Comparison of ENCODE assay signal across 21 cellular contexts in genomic region chr16:50311134-50311528, GRCh38. TPM values are rescaled to one million over a fixed set of nuclear protein-coding genes. Genes with fewer than 3 reads are reported as not detected.
DNase-seq lines count a peak whose midpoint lies in the region; ATAC-seq lines count a peak whose summit lies in the region.
"Had no signal": no experiment of that assay in that cellular context is flagged by ENCODE, and none has a peak within 500 bp of the region (broad histone marks: within the 10 kb centered on the region; RNA-seq: fewer than 3 reads in every experiment).

No MANE protein-coding gene starts in this region.

- H3K9me3 Mint-ChIP-seq in activated T-cell treated with anti-CD3 and anti-CD28 coated beads, Interleukin-2, amount 50 U/mL, for 4 hours: no peaks in the 10 kb centered on the region
- H3K9me3 Mint-ChIP-seq in activated CD8-positive, alpha-beta memory T cell treated with anti-CD3 and anti-CD28 coated beads, Interleukin-2, amount 10 ng/mL, durations not matched to agents 7 days and 5 days (ENCODE audit: low read depth): no peaks in the 10 kb centered on the region
- H3K9me3 Mint-ChIP-seq in naive thymus-derived CD4-positive, alpha-beta T cell: no peaks in the 10 kb centered on the region
- H3K9me3 Mint-ChIP-seq: activated CD4-positive, alpha-beta T cell treated with anti-CD3 and anti-CD28 coated beads, Interleukin-2, amount 10 ng/mL, durations not matched to agents 7 days and 5 days; nephron; stimulated activated naive B cell treated with anti-CD40 and anti-IgM and Interleukin-4, amounts not matched to agents 10 μg/mL and 1 μg/mL and 100 μg/mL, for 72 hours had no signal

- CTCF ChIA-PET in activated CD8-positive, alpha-beta memory T cell treated with anti-CD3 and anti-CD28 coated beads, Interleukin-2, amount 10 ng/mL, durations not matched to agents 7 days and 5 days (lab: Charles Lee): interaction anchor here (1.4 kb wide), 1 partner anchor 43 kb away, joined by 4 read pairs; no protein-coding TSS in a partner anchor
- CTCF ChIA-PET in naive thymus-derived CD4-positive, alpha-beta T cell (lab: Charles Lee): no interaction called here

- peaks cover 25% of the 10 kb centered on the region for H3K36me3 Mint-ChIP-seq in activated T-cell treated with anti-CD3 and anti-CD28 coated beads, Interleukin-2, amount 50 U/mL, for 4 hours (ENCODE audit: insufficient read depth)
- H3K36me3 Mint-ChIP-seq in activated CD8-positive, alpha-beta memory T cell treated with anti-CD3 and anti-CD28 coated beads, Interleukin-2, amount 10 ng/mL, durations not matched to agents 7 days and 5 days: peaks cover 37% of the 10 kb centered on the region
- peaks cover 0 to 35% (median 12%) of the 10 kb centered on the region in 5 donors for H3K36me3 Mint-ChIP-seq in naive thymus-derived CD4-positive, alpha-beta T cell

- peak overlapping the region; percentile 39 for H3K27ac ChIP-seq in naive thymus-derived CD4-positive, alpha-beta T cell (ENCODE audit: low read depth, low read length)
- H3K27ac ChIP-seq: epithelial cell of prostate, tibial artery had no signal

- H3K36me3 ChIP-seq in naive thymus-derived CD4-positive, alpha-beta T cell (ENCODE audit: control insufficient read depth in 2 of 3, insufficient read depth in 3 of 3, low read length in 3 of 3): peaks cover 3 to 97% (median 3%) of the 10 kb centered on the region in 3 experiments

- no peak for ATAC-seq in activated T-cell treated with anti-CD3 and anti-CD28 coated beads, Interleukin-2, amount 50 U/mL, for 4 hours
- no peak for ATAC-seq in activated CD8-positive, alpha-beta memory T cell treated with anti-CD3 and anti-CD28 coated beads, Interleukin-2, amount 10 ng/mL, durations not matched to agents 7 days and 5 days
- ATAC-seq in naive thymus-derived CD4-positive, alpha-beta T cell: no peak
- no peak for ATAC-seq in HG02840 (IDR thresholded peaks at IDR 0.05; ENCODE audit: low FRiP score, unreplicated experiment)
- no peak for ATAC-seq in HG02642 (IDR thresholded peaks at IDR 0.05; ENCODE audit: poor library complexity, unreplicated experiment)
- ATAC-seq: stimulated activated naive B cell treated with anti-CD40 and anti-IgM and Interleukin-4, amounts not matched to agents 10 μg/mL and 1 μg/mL and 100 μg/mL, for 72 hours had no signal

- no peaks in the 10 kb centered on the region for H3K27me3 ChIP-seq in naive thymus-derived CD4-positive, alpha-beta T cell (ENCODE audit: control insufficient read depth in 2 of 2, insufficient read depth in 2 of 2, low read length in 2 of 2)
- H3K27me3 ChIP-seq: tibial artery had no signal

- H3K4me1 ChIP-seq in naive thymus-derived CD4-positive, alpha-beta T cell (ENCODE audit: control insufficient read depth in 2 of 2, insufficient read depth in 2 of 2, low read length in 2 of 2): no peaks in the 10 kb centered on the region

- no peaks in the 10 kb centered on the region for H3K27me3 Mint-ChIP-seq in activated T-cell treated with anti-CD3 and anti-CD28 coated beads, Interleukin-2, amount 50 U/mL, for 4 hours (ENCODE audit: low read depth)
- no peaks in the 10 kb centered on the region for H3K27me3 Mint-ChIP-seq in activated CD8-positive, alpha-beta memory T cell treated with anti-CD3 and anti-CD28 coated beads, Interleukin-2, amount 10 ng/mL, durations not matched to agents 7 days and 5 days
- H3K27me3 Mint-ChIP-seq in naive thymus-derived CD4-positive, alpha-beta T cell: no peaks in the 10 kb centered on the region
- H3K27me3 Mint-ChIP-seq: activated CD4-positive, alpha-beta T cell treated with anti-CD3 and anti-CD28 coated beads, Interleukin-2, amount 10 ng/mL, durations not matched to agents 7 days and 5 days; stimulated activated naive B cell treated with anti-CD40 and anti-IgM and Interleukin-4, amounts not matched to agents 10 μg/mL and 1 μg/mL and 100 μg/mL, for 72 hours had no signal

- H3K4me3 ChIP-seq in naive thymus-derived CD4-positive, alpha-beta T cell (ENCODE audit: low read length): no peak overlapping the region
- H3K4me3 ChIP-seq: tibial artery had no signal

- intact Hi-C loops in naive thymus-derived CD4-positive, alpha-beta T cell (cut with micrococcal nuclease): no loop called here

- no peaks in the 10 kb centered on the region for H3K9me3 ChIP-seq in naive thymus-derived CD4-positive, alpha-beta T cell (ENCODE audit: control insufficient read depth in 2 of 3, low read length in 3 of 3)
- H3K9me3 ChIP-seq: tibial artery had no signal

- H3K27ac Mint-ChIP-seq in activated CD8-positive, alpha-beta memory T cell treated with anti-CD3 and anti-CD28 coated beads, Interleukin-2, amount 10 ng/mL, durations not matched to agents 7 days and 5 days: peak overlapping the region; percentile 7
- H3K27ac Mint-ChIP-seq in naive thymus-derived CD4-positive, alpha-beta T cell: peak overlapping the region in 2 of 9 donors; percentile 82 to 88
- H3K27ac Mint-ChIP-seq: nephron had no signal

- peak; percentile 21 for DNase-seq in activated T-cell treated with anti-CD3 and anti-CD28 coated beads, Interleukin-2, amount 50 U/mL, for 1 hour
- DNase-seq in activated T-cell treated with anti-CD3 and anti-CD28 coated beads, Interleukin-2, amount 50 U/mL, for 4 hours: no peak
- DNase-seq in D341Med (ENCODE audit: low spot score): peak; percentile 23
- DNase-seq in activated CD8-positive, alpha-beta memory T cell treated with anti-CD3 and anti-CD28 coated beads, Interleukin-2, amount 10 ng/mL, durations not matched to agents 7 days and 5 days: peak; percentile 36
- DNase-seq in naive thymus-derived CD4-positive, alpha-beta T cell: no peak
- DNase-seq in hepatic stellate cell (ENCODE audit: low spot score): no peak
- DNase-seq: ACHN; activated CD4-positive, alpha-beta T cell treated with anti-CD3 and anti-CD28 coated beads, Interleukin-2, amount 10 ng/mL, durations not matched to agents 7 days and 5 days; amniotic stem cell; C1 segment of cervical spinal cord; hypothalamus; mesenchymal stem cell; NCI-H146; NCI-H2171 treated with DMSO at 0.1 percent for 48 hours; NCI-H526 treated with DMSO at 0.1 percent for 48 hours; stimulated activated naive B cell treated with anti-CD40 and anti-IgM and Interleukin-4, amounts not matched to agents 10 μg/mL and 1 μg/mL and 100 μg/mL, for 72 hours had no signal

- peaks cover 15% of the 10 kb centered on the region for H3K4me1 Mint-ChIP-seq in activated T-cell treated with anti-CD3 and anti-CD28 coated beads, Interleukin-2, amount 50 U/mL, for 4 hours (ENCODE audit: low read depth)
- H3K4me1 Mint-ChIP-seq in activated CD8-positive, alpha-beta memory T cell treated with anti-CD3 and anti-CD28 coated beads, Interleukin-2, amount 10 ng/mL, durations not matched to agents 7 days and 5 days: peaks cover 14% of the 10 kb centered on the region
- H3K4me1 Mint-ChIP-seq in naive thymus-derived CD4-positive, alpha-beta T cell: peaks cover 14 to 36% (median 20%) of the 10 kb centered on the region in 7 donors
- H3K4me1 Mint-ChIP-seq: nephron had no signal

- H3K4me3 Mint-ChIP-seq in activated T-cell treated with anti-CD3 and anti-CD28 coated beads, Interleukin-2, amount 50 U/mL, for 4 hours: no peak overlapping the region
- H3K4me3 Mint-ChIP-seq in activated CD8-positive, alpha-beta memory T cell treated with anti-CD3 and anti-CD28 coated beads, Interleukin-2, amount 10 ng/mL, durations not matched to agents 7 days and 5 days: no peak overlapping the region
- H3K4me3 Mint-ChIP-seq in naive thymus-derived CD4-positive, alpha-beta T cell: no peak overlapping the region
- H3K4me3 Mint-ChIP-seq: activated CD4-positive, alpha-beta T cell treated with anti-CD3 and anti-CD28 coated beads, Interleukin-2, amount 10 ng/mL, durations not matched to agents 7 days and 5 days; nephron; stimulated activated naive B cell treated with anti-CD40 and anti-IgM and Interleukin-4, amounts not matched to agents 10 μg/mL and 1 μg/mL and 100 μg/mL, for 72 hours had no signal

- POLR2A ChIA-PET in naive thymus-derived CD4-positive, alpha-beta T cell (lab: Charles Lee): interaction anchor here (0.8 kb wide), 1 partner anchor 43 kb away, joined by 3 read pairs; no protein-coding TSS in a partner anchor

RNA-seq across cellular contexts. Expression of gene ADCY7, which starts 44.8 kb away (rescaled TPM):
- total RNA-seq in activated T-cell treated with anti-CD3 and anti-CD28 coated beads, Interleukin-2, amount 50 U/mL, for 4 hours: 10 to 100 TPM; 61.7 to 77.6 (median 70.7) TPM
- 100 to 1,000 TPM; 131 to 232 TPM for total RNA-seq in activated CD8-positive, alpha-beta memory T cell treated with anti-CD3 and anti-CD28 coated beads, Interleukin-2, amount 10 ng/mL, durations not matched to agents 7 days and 5 days
- total RNA-seq in naive thymus-derived CD4-positive, alpha-beta T cell: 100 to 1,000 TPM; 179 to 326 (median 208) TPM
- 10 to 100 TPM; 62.6 to 85.7 TPM for polyA plus RNA-seq in naive thymus-derived CD4-positive, alpha-beta T cell

RNA-seq across cellular contexts. Expression of gene BRD7, which starts 57.7 kb away (rescaled TPM):
- 10 to 100 TPM; 87.1 to 91.1 (median 91.0) TPM for total RNA-seq in activated T-cell treated with anti-CD3 and anti-CD28 coated beads, Interleukin-2, amount 50 U/mL, for 4 hours
- 100 to 1,000 TPM in 1 of 2 experiments, 10 to 100 TPM in 1; 85.0 to 102 TPM for total RNA-seq in activated CD8-positive, alpha-beta memory T cell treated with anti-CD3 and anti-CD28 coated beads, Interleukin-2, amount 10 ng/mL, durations not matched to agents 7 days and 5 days
- total RNA-seq in naive thymus-derived CD4-positive, alpha-beta T cell: 10 to 100 TPM; 80.9 to 91.1 (median 85.0) TPM
- polyA plus RNA-seq in naive thymus-derived CD4-positive, alpha-beta T cell: 10 to 100 TPM; 34.5 to 47.3 TPM

Comparison
In these comparisons a context has a peak if more than half of its experiments do, and no peak if none do; other contexts are left out.
1. DNase-seq: peak in activated T-cell treated with anti-CD3 and anti-CD28 coated beads, Interleukin-2, amount 50 U/mL, for 1 hour (single experiment), D341Med (single experiment) and activated CD8-positive, alpha-beta memory T cell treated with anti-CD3 and anti-CD28 coated beads, Interleukin-2, amount 10 ng/mL, durations not matched to agents 7 days and 5 days (single experiment); none in activated T-cell treated with anti-CD3 and anti-CD28 coated beads, Interleukin-2, amount 50 U/mL, for 4 hours (single experiment), naive thymus-derived CD4-positive, alpha-beta T cell (0 of 9) and hepatic stellate cell (single experiment).